Comparison of ENCODE assay signal across 8 cellular contexts in genomic region chr16:86566601-86566965, GRCh38. TPM values are rescaled to one million over a fixed set of nuclear protein-coding genes. Genes with fewer than 3 reads are reported as not detected.
DNase-seq lines count a peak whose midpoint lies in the region; ATAC-seq and TF ChIP-seq lines count a peak whose summit lies in the region.

Gene FOXC2 (plus strand): TSS chr16:86566829. CDS start chr16:86567336, 507 bp downstream.

- intact Hi-C loops in activated CD4-positive, alpha-beta memory T cell treated with anti-CD3 and anti-CD28 coated beads for 36 hours (cut with micrococcal nuclease): loop anchor here (5.0 to 10.0 kb wide), 2 partner anchors 59 to 1068 kb away; no protein-coding TSS in a partner anchor
- intact Hi-C loops in mucosa of descending colon (cut with DNase I, micrococcal nuclease): loop anchor here in 1 of 2 donors (5.0 kb wide), 1 partner anchor 496 kb away; no protein-coding TSS in a partner anchor

- peak in 1 of 2 donors; percentile 45 for TF ChIP-seq EP300 in tibial nerve (IDR thresholded peaks at IDR 0.05)

- TF ChIP-seq POLR2A in tibial nerve (IDR thresholded peaks at IDR 0.05): peak; percentile 68 to 71

- peaks cover 59% of the 10 kb centered on the region for H3K27me3 Mint-ChIP-seq in activated CD4-positive, alpha-beta memory T cell treated with anti-CD3 and anti-CD28 coated beads for 36 hours

- peak within 1 kb of the TSS; percentile 42 for H3K27ac ChIP-seq in epithelial cell of prostate
- peak within 1 kb of the TSS; percentile 53 to 79 (median 74) for H3K27ac ChIP-seq in tibial nerve

- no peaks in the 10 kb centered on the region for H3K36me3 Mint-ChIP-seq in activated CD4-positive, alpha-beta memory T cell treated with anti-CD3 and anti-CD28 coated beads for 36 hours

- H3K36me3 ChIP-seq in HAP-1 (replicated peaks) (no peaks in the 10 kb centered on the region), mucosa of descending colon (ENCODE audit: low read depth) (no peaks in the 10 kb centered on the region), tibial nerve (no peaks in the 10 kb centered on the region)

- TF ChIP-seq CTCF in mucosa of descending colon (IDR thresholded peaks at IDR 0.05) (no peak), tibial nerve (IDR thresholded peaks at IDR 0.05) (no peak)

- in situ Hi-C loops in HAP-1 (cut with MboI; ENCODE audit: low sequenced_read_pairs): loop anchor here (10.0 kb wide), 1 partner anchor 718 kb away; no protein-coding TSS in a partner anchor

- H3K9me3 Mint-ChIP-seq in activated CD4-positive, alpha-beta memory T cell treated with anti-CD3 and anti-CD28 coated beads for 36 hours: no peaks in the 10 kb centered on the region

- peak; percentile 66 to 89 for DNase-seq in HAP-1 (ENCODE audit: low spot score in 2 of 2)
- DNase-seq in activated CD4-positive, alpha-beta memory T cell treated with anti-CD3 and anti-CD28 coated beads for 36 hours: peak; percentile 58
- peak; percentile 58 for DNase-seq in epithelial cell of prostate (ENCODE audit: low read depth, low spot score)
- peak; percentile 64 to 73 (median 72) for DNase-seq in mucosa of descending colon
- DNase-seq in tibial nerve (ENCODE audit: low spot score in 2 of 2): peak; percentile 87 to 89
- DNase-seq in putamen (ENCODE audit: low spot score): no peak
- DNase-seq in NCI-H1048 (lab: John Stamatoyannopoulos, UW): no peak

- no peak within 1 kb of the TSS for H3K27ac Mint-ChIP-seq in activated CD4-positive, alpha-beta memory T cell treated with anti-CD3 and anti-CD28 coated beads for 36 hours

- CTCF ChIA-PET in activated CD4-positive, alpha-beta memory T cell treated with anti-CD3 and anti-CD28 coated beads for 36 hours (lab: Charles Lee): no interaction called here

- no peaks in the 10 kb centered on the region for H3K9me3 ChIP-seq in HAP-1
- H3K9me3 ChIP-seq in mucosa of descending colon: no peaks in the 10 kb centered on the region
- no peaks in the 10 kb centered on the region for H3K9me3 ChIP-seq in tibial nerve

- H3K4me1 Mint-ChIP-seq in activated CD4-positive, alpha-beta memory T cell treated with anti-CD3 and anti-CD28 coated beads for 36 hours (ENCODE audit: low read depth): peaks cover 11% of the 10 kb centered on the region

- H3K27me3 ChIP-seq in HAP-1 (ENCODE audit: low read depth) (peaks cover 57% of the 10 kb centered on the region), tibial nerve (peaks cover 0 to 69% of the 10 kb centered on the region in 2 donors)

- no peak within 1 kb of the TSS for H3K4me3 Mint-ChIP-seq in activated CD4-positive, alpha-beta memory T cell treated with anti-CD3 and anti-CD28 coated beads for 36 hours

- WGBS in tibial nerve, 2 donors: 1 to 4% methylated on average over 27 to 28 of the region's 30 CpGs

- peak within 1 kb of the TSS; percentile 30 for H3K4me3 ChIP-seq in HAP-1
- no peak within 1 kb of the TSS for H3K4me3 ChIP-seq in mucosa of descending colon
- H3K4me3 ChIP-seq in tibial nerve: peak within 1 kb of the TSS; percentile 42 to 60 (median 46)

- H3K4me1 ChIP-seq in HAP-1 (peaks cover 8% of the 10 kb centered on the region), mucosa of descending colon (ENCODE audit: low read depth) (peaks cover 10% of the 10 kb centered on the region), tibial nerve (peaks cover 0 to 35% (median 2%) of the 10 kb centered on the region in 4 donors)

- POLR2A ChIA-PET in activated CD4-positive, alpha-beta memory T cell treated with anti-CD3 and anti-CD28 coated beads for 36 hours (lab: Charles Lee): no interaction called here

- ATAC-seq in mucosa of descending colon (peak; percentile 26), HG02870 (IDR thresholded peaks at IDR 0.05; ENCODE audit: unreplicated experiment) (no peak)

RNA-seq across cellular contexts. Expression of gene FOXC2, which starts in this region (rescaled TPM):
- not detected for total RNA-seq in activated CD4-positive, alpha-beta memory T cell treated with anti-CD3 and anti-CD28 coated beads for 36 hours
- total RNA-seq in mucosa of descending colon: under 1 TPM; 0.23 to 0.67 (median 0.51) TPM
- total RNA-seq in tibial nerve: 10 to 100 TPM in 3 of 4 donors, 1 to 10 TPM in 1; 9.3 to 18.2 (median 14.1) TPM

Comparison
In these comparisons a context has a peak if more than half of its experiments do, and no peak if none do; other contexts are left out.
1. RNA of gene FOXC2 (total RNA-seq): 9.3 to 18.2 TPM in tibial nerve; 0.23 to 0.67 TPM in mucosa of descending colon and not detected in activated CD4-positive, alpha-beta memory T cell treated with anti-CD3 and anti-CD28 coated beads for 36 hours; every median in the first group is over 4 times any median in the second.
2. Peak in DNase-seq in activated CD4-positive, alpha-beta memory T cell treated with anti-CD3 and anti-CD28 coated beads for 36 hours; RNA of the gene not detected or under 1 TPM.
3. Peak in DNase-seq and ATAC-seq in mucosa of descending colon; RNA of the gene not detected or under 1 TPM.
4. DNase-seq: peak in HAP-1 (2 of 2), epithelial cell of prostate (single experiment) and tibial nerve (2 of 2); none in putamen (single experiment) and NCI-H1048 (single experiment).